ENCODE assay signal across 20 cellular contexts in genomic region chr9:96974037-96974436, GRCh38. TPM values are rescaled to one million over a fixed set of nuclear protein-coding genes. Genes with fewer than 3 reads are reported as not detected.
"Had no signal": no experiment of that assay in that cellular context is flagged by ENCODE, and none has a peak within 500 bp of the region (broad histone marks: within the 10 kb centered on the region; RNA-seq: fewer than 3 reads in every experiment).

No MANE protein-coding gene starts in this region.

RNA-seq across cellular contexts. Expression of gene NUTM2G, which starts 45.4 kb away (rescaled TPM):
- total RNA-seq: esophagus mucosa; gastrocnemius medialis; glomerular endothelial cell; kidney; left lobe of liver; liver; lung; mucosa of gallbladder; naive thymus-derived CD4-positive, alpha-beta T cell; osteocyte; prostate gland; right cardiac atrium; sigmoid colon; skeletal muscle tissue; stomach; subcutaneous adipose tissue; temporal lobe; thyroid gland; ureter; vagina had no signal
- polyA plus RNA-seq: lung, stomach had no signal
